Comparison of ENCODE assay signal across 8 cellular contexts in the genomic region with DNA sequence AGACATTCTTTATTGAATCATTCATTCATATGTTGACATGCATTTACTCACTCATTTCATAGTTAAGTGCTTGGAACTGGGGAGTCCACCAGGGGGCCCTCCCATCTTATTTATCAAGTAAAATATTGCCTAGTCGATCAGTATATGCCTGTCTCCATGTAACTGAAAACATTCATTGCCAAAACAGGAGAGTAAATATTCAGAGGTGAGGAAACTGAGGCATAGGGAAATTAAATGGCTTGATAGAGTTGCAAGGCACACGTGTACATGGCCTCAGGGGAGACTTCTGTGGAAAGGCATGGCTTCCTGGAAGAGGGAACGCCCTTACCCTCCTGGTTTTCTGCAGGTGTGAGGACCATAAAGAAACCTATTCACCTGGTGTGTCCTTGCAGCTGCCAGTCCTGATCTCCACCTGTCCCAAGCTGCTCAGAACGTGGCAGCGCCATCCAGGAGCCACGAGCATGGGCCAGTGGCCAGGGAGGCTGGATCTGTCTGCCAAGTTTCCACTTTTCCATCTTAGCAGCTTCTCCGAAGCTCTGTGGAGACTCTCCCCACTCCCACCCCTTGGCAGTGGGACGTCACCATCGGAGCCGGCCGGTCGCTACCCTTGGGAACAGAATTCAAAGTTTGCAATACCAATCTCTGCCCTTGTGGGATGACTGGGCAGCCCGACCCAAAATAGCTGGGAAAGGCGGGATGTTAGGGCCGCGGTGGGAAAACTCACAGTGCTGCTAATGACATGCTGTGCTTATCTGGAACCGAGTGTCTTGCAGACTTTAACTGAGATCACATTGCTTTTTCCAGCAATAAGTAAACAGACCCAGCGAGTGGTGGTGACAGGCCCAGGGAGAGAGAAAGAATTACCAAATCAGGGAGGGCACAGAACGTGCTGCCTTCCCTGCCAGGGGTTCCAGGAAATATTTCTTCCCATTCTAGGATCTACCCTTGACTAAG. TPM values are rescaled to one million over a fixed set of nuclear protein-coding genes. Genes with fewer than 3 reads are reported as not detected.
DNase-seq lines count a peak whose midpoint lies in the region; ATAC-seq and TF ChIP-seq lines count a peak whose summit lies in the region.

No MANE protein-coding gene starts in this region.

- H3K36me3 ChIP-seq in DND-41 (ENCODE audit: insufficient read depth, low read length) (no peaks in the 10 kb centered on the region), stomach (no peaks in the 10 kb centered on the region)

- H3K4me3 ChIP-seq in DND-41 (ENCODE audit: low read depth in 1 of 2, low read length in 2 of 2) (no peak overlapping the region), choroid plexus epithelial cell (ENCODE audit: low read depth, low read length) (no peak overlapping the region), lower leg skin (ENCODE audit: low read depth, poor library complexity, severe bottlenecking) (no peak overlapping the region), stomach (peak overlapping the region in 1 of 4 donors; percentile 27)

- DNase-seq in DND-41 (peak; percentile 35), LoVo (ENCODE audit: low spot score) (peak; percentile 58), T-helper 1 cell (peak in 3 of 5 donors; percentile 29 to 40 (median 40)), choroid plexus epithelial cell (ENCODE audit: low read depth) (peak; percentile 92), lower leg skin (ENCODE audit: low spot score in 2 of 2) (peak; percentile 73 to 93), stomach (peak; percentile 71)

- no peak overlapping the region for H3K27ac ChIP-seq in DND-41 (ENCODE audit: low read length)
- peak overlapping the region; percentile 10 to 76 (median 71) for H3K27ac ChIP-seq in stomach

- H4K20me1 ChIP-seq in DND-41 (ENCODE audit: insufficient read depth, low read length), result 0 out of 2 replicates have a peak, but pooled peaks cover 4% of the 10 kb centered on the region

- intact Hi-C loops in lower leg skin (cut with DNase I; ENCODE audit: low total_unique reads), result no loop called here
- intact Hi-C loops in stomach (cut with DNase I; ENCODE audit: low total_unique reads), result no loop called here

- ATAC-seq in DND-41 (ENCODE audit: insufficient read depth, low read depth) (no peak), GM18870 (IDR thresholded peaks at IDR 0.05; ENCODE audit: unreplicated experiment) (no peak), HG02870 (IDR thresholded peaks at IDR 0.05; ENCODE audit: unreplicated experiment) (no peak)

- H3K4me1 ChIP-seq in DND-41 (ENCODE audit: insufficient read depth, low read length) (peaks cover 19% of the 10 kb centered on the region), stomach (peaks cover 52 to 62% (median 57%) of the 10 kb centered on the region in 4 donors)

- no peak overlapping the region for H2AFZ ChIP-seq in DND-41 (ENCODE audit: low read depth, low read length)

- H3K27me3 ChIP-seq in DND-41 (ENCODE audit: insufficient read depth, low read length, poor library complexity) (peaks cover 9% of the 10 kb centered on the region), stomach (peaks cover 0 to 22% (median 15%) of the 10 kb centered on the region in 3 donors)

- TF ChIP-seq POLR2A in lower leg skin (IDR thresholded peaks at IDR 0.05), result no peak
- TF ChIP-seq POLR2A in stomach (IDR thresholded peaks at IDR 0.05), result no peak

- H3K9ac ChIP-seq in DND-41 (ENCODE audit: low read depth, low read length), result no peak overlapping the region

- H3K79me2 ChIP-seq in DND-41 (ENCODE audit: insufficient read depth, low read length), result no peaks in the 10 kb centered on the region

- peak; percentile 57 for TF ChIP-seq CTCF in DND-41 (IDR thresholded peaks at IDR 0.05; ENCODE audit: borderline replicate concordance, extremely low read depth, low read length, poor library complexity, severe bottlenecking)
- TF ChIP-seq CTCF in choroid plexus epithelial cell (conservative IDR thresholded peaks at IDR 0.05; ENCODE audit: low read depth, low read length), result peak; percentile 81
- no peak for TF ChIP-seq CTCF in lower leg skin (IDR thresholded peaks at IDR 0.05)
- peak in 5 of 7 experiments; percentile 37 to 60 (median 53) for TF ChIP-seq CTCF in stomach (IDR thresholded peaks at IDR 0.05)

- H3K9me3 ChIP-seq in DND-41 (ENCODE audit: insufficient read depth, low read length, severe bottlenecking) (peaks cover 5% of the 10 kb centered on the region), stomach (no peaks in the 10 kb centered on the region)

- H3K4me2 ChIP-seq in DND-41 (ENCODE audit: insufficient read depth, low read length), result no peak overlapping the region

- peak; percentile 62 for TF ChIP-seq EP300 in stomach (IDR thresholded peaks at IDR 0.05)

- WGBS in lower leg skin, 2 donors, result 8 to 21% methylated on average over 19 of the region's 19 CpGs
- 13 to 30% (median 19%) methylated on average over 19 of the region's 19 CpGs for WGBS in stomach, 5 donors

RNA-seq across cellular contexts. Expression of a gene that starts 4.1 kb away (rescaled TPM):
- total RNA-seq in lower leg skin (10 to 100 TPM; 24.3 to 53.1 (median 29.5) TPM), stomach (10 to 100 TPM in 3 of 5 donors, 1 to 10 TPM in 2; 6.4 to 20.3 (median 10.1) TPM)
- 10 to 100 TPM in 2 of 3 donors, 1 to 10 TPM in 1; 2.9 to 18.2 (median 15.3) TPM for polyA plus RNA-seq in stomach

RNA-seq across cellular contexts. Expression of a gene that starts 10.3 kb away (rescaled TPM):
- total RNA-seq in lower leg skin, result 10 to 100 TPM; 18.1 to 39.4 (median 28.4) TPM
- 100 to 1,000 TPM in 1 of 5 donors, 10 to 100 TPM in 4; 31.2 to 151 (median 70.1) TPM for total RNA-seq in stomach
- 10 to 100 TPM; 16.6 to 20.9 (median 18.1) TPM for polyA plus RNA-seq in stomach

RNA-seq across cellular contexts. Expression of a gene that starts 40.2 kb away (rescaled TPM):
- 10 to 100 TPM; 38.5 to 84.1 (median 45.7) TPM for total RNA-seq in lower leg skin
- 100 to 1,000 TPM in 4 of 5 donors, 10 to 100 TPM in 1; 94.5 to 625 (median 434) TPM for total RNA-seq in stomach
- 100 to 1,000 TPM in 2 of 3 donors, 10 to 100 TPM in 1; 63.4 to 212 (median 172) TPM for polyA plus RNA-seq in stomach

RNA-seq across cellular contexts. Expression of a gene that starts 54.7 kb away (rescaled TPM):
- total RNA-seq in lower leg skin (10 to 100 TPM; 16.6 to 54.5 (median 26.3) TPM), stomach (100 to 1,000 TPM in 1 of 5 donors, 10 to 100 TPM in 4; 33.8 to 505 (median 65.9) TPM)
- 10 to 100 TPM in 2 of 3 donors, 1 to 10 TPM in 1; 6.6 to 23.8 (median 20.1) TPM for polyA plus RNA-seq in stomach

Comparison
In these comparisons a context has a peak if more than half of its experiments do, and no peak if none do; other contexts are left out.
1. DNase-seq: peak in every context shown above with its lines; median percentile 92 in choroid plexus epithelial cell; 83 in lower leg skin; 71 in stomach; 58 in LoVo; 40 in T-helper 1 cell; 35 in DND-41.
2. CTCF ChIP-seq: peak in DND-41 (single experiment), choroid plexus epithelial cell (single experiment) and stomach (5 of 7); none in lower leg skin (0 of 3).